Comparison of ENCODE assay signal across 14 cellular contexts in genomic region chr14:97602438-97603117, GRCh38.
DNase-seq lines count a peak whose midpoint lies in the region; ATAC-seq, FAIRE-seq and TF ChIP-seq lines count a peak whose summit lies in the region.
"Had no signal": no experiment of that assay in that cellular context is flagged by ENCODE, and none has a peak within 500 bp of the region (broad histone marks: within the 10 kb centered on the region; RNA-seq: fewer than 3 reads in every experiment).

No MANE protein-coding gene starts in this region.

- TF ChIP-seq POLR2A in GM12892 (IDR thresholded peaks at IDR 0.05; ENCODE audit: low read depth, low read length) (no peak), GM18505 (IDR thresholded peaks at IDR 0.05; ENCODE audit: borderline replicate concordance, extremely low read depth, insufficient read depth, insufficient read length) (no peak)

- ATAC-seq in activated naive CD8-positive, alpha-beta T cell treated with anti-CD3 and anti-CD28 coated beads, Interleukin-2, amount 50 U/mL, for 24 hours, result peak; percentile 68
- no peak for ATAC-seq in HG02588 (IDR thresholded peaks at IDR 0.05; ENCODE audit: unreplicated experiment)
- no peak for ATAC-seq in GM18505 (IDR thresholded peaks at IDR 0.05; ENCODE audit: unreplicated experiment)

- H3K9me3 ChIP-seq in tibial artery, result no peaks in the 10 kb centered on the region

- no peaks in the 10 kb centered on the region for H3K27me3 ChIP-seq in tibial artery
- H3K27me3 ChIP-seq: BLaER1, tibial nerve had no signal

- CTCF ChIA-PET in activated CD4-positive, alpha-beta memory T cell treated with anti-CD3 and anti-CD28 coated beads for 36 hours (lab: Charles Lee), result interaction anchor here (1.5 kb wide), 1 partner anchor 303 kb away, joined by 5 read pairs; no protein-coding TSS in a partner anchor

- no peaks in the 10 kb centered on the region for H3K27me3 Mint-ChIP-seq in activated CD4-positive, alpha-beta memory T cell treated with anti-CD3 and anti-CD28 coated beads for 36 hours
- no peaks in the 10 kb centered on the region for H3K27me3 Mint-ChIP-seq in activated naive CD8-positive, alpha-beta T cell treated with anti-CD3 and anti-CD28 coated beads, Interleukin-2, amount 50 U/mL, for 24 hours

- no peak for DNase-seq in GM12892 (ENCODE audit: insufficient read length)
- DNase-seq in activated CD4-positive, alpha-beta memory T cell treated with anti-CD3 and anti-CD28 coated beads for 36 hours, result peak; percentile 80
- DNase-seq in activated naive CD8-positive, alpha-beta T cell treated with anti-CD3 and anti-CD28 coated beads, Interleukin-2, amount 50 U/mL, for 24 hours, result peak; percentile 37
- peak; percentile 8 to 57 for DNase-seq in stimulated activated CD4-positive, alpha-beta T cell treated with anti-CD3 and anti-CD28 coated beads, Interleukin-4, amount 100 ng/mL, for 4 hours
- no peak for DNase-seq in DMS 273 treated with DMSO at 0.1 percent for 48 hours (lab: John Stamatoyannopoulos, UW)
- DNase-seq in tibial artery, result no peak
- DNase-seq: GOT3, islet precursor cell, NCI-H1105, RPMI8226 had no signal

- intact Hi-C loops in activated CD4-positive, alpha-beta memory T cell treated with anti-CD3 and anti-CD28 coated beads for 36 hours (cut with micrococcal nuclease), result loop anchor here (1.0 to 10.0 kb wide), 8 partner anchors 18 to 1665 kb away; no protein-coding TSS in a partner anchor
- intact Hi-C loops in tibial artery (cut with DNase I; ENCODE audit: low total_unique reads), result no loop called here

- no peak overlapping the region for H3K4me3 ChIP-seq in tibial artery
- H3K4me3 ChIP-seq: BLaER1, tibial nerve had no signal

- FAIRE-seq in GM12892 (lab: Jason Lieb, UNC), result peak; percentile 48

- no peaks in the 10 kb centered on the region for H3K4me1 ChIP-seq in tibial artery
- H3K4me1 ChIP-seq: BLaER1, tibial nerve had no signal

- H3K27ac Mint-ChIP-seq in activated CD4-positive, alpha-beta memory T cell treated with anti-CD3 and anti-CD28 coated beads for 36 hours, result no peak overlapping the region
- H3K27ac Mint-ChIP-seq in activated naive CD8-positive, alpha-beta T cell treated with anti-CD3 and anti-CD28 coated beads, Interleukin-2, amount 50 U/mL, for 24 hours, result no peak overlapping the region

- no peaks in the 10 kb centered on the region for H3K36me3 ChIP-seq in tibial artery
- H3K36me3 ChIP-seq: BLaER1, tibial nerve had no signal

- H3K4me3 Mint-ChIP-seq in activated CD4-positive, alpha-beta memory T cell treated with anti-CD3 and anti-CD28 coated beads for 36 hours, result no peak overlapping the region
- no peak overlapping the region for H3K4me3 Mint-ChIP-seq in activated naive CD8-positive, alpha-beta T cell treated with anti-CD3 and anti-CD28 coated beads, Interleukin-2, amount 50 U/mL, for 24 hours

- no peak overlapping the region for H3K27ac ChIP-seq in tibial artery
- H3K27ac ChIP-seq: BLaER1 had no signal

- no peak for TF ChIP-seq CTCF in tibial artery (IDR thresholded peaks at IDR 0.05)

- H3K4me1 Mint-ChIP-seq in activated CD4-positive, alpha-beta memory T cell treated with anti-CD3 and anti-CD28 coated beads for 36 hours (ENCODE audit: low read depth), result peaks cover 29% of the 10 kb centered on the region
- peaks cover 15% of the 10 kb centered on the region for H3K4me1 Mint-ChIP-seq in activated naive CD8-positive, alpha-beta T cell treated with anti-CD3 and anti-CD28 coated beads, Interleukin-2, amount 50 U/mL, for 24 hours

- H3K9me3 Mint-ChIP-seq in activated CD4-positive, alpha-beta memory T cell treated with anti-CD3 and anti-CD28 coated beads for 36 hours, result peaks cover 11% of the 10 kb centered on the region
- peaks cover 13% of the 10 kb centered on the region for H3K9me3 Mint-ChIP-seq in activated naive CD8-positive, alpha-beta T cell treated with anti-CD3 and anti-CD28 coated beads, Interleukin-2, amount 50 U/mL, for 24 hours

- peaks cover 2% of the 10 kb centered on the region for H3K36me3 Mint-ChIP-seq in activated CD4-positive, alpha-beta memory T cell treated with anti-CD3 and anti-CD28 coated beads for 36 hours
- H3K36me3 Mint-ChIP-seq in activated naive CD8-positive, alpha-beta T cell treated with anti-CD3 and anti-CD28 coated beads, Interleukin-2, amount 50 U/mL, for 24 hours (ENCODE audit: low read depth), result no peaks in the 10 kb centered on the region

- POLR2A ChIA-PET in activated CD4-positive, alpha-beta memory T cell treated with anti-CD3 and anti-CD28 coated beads for 36 hours (lab: Charles Lee), result no interaction called here

Comparison
In these comparisons a context has a peak if more than half of its experiments do, and no peak if none do; other contexts are left out.
1. DNase-seq: peak in activated CD4-positive, alpha-beta memory T cell treated with anti-CD3 and anti-CD28 coated beads for 36 hours (single experiment), activated naive CD8-positive, alpha-beta T cell treated with anti-CD3 and anti-CD28 coated beads, Interleukin-2, amount 50 U/mL, for 24 hours (single experiment) and stimulated activated CD4-positive, alpha-beta T cell treated with anti-CD3 and anti-CD28 coated beads, Interleukin-4, amount 100 ng/mL, for 4 hours (2 of 2); none in GM12892 (single experiment), DMS 273 treated with DMSO at 0.1 percent for 48 hours (single experiment) and tibial artery (0 of 2).